Comparison of ENCODE assay signal across 1 cellular context in genomic region chr19:17467471-17468301, GRCh38.
TF ChIP-seq lines count a peak whose summit lies in the region.

No MANE protein-coding gene starts in this region.

TF ChIP-seq in A549, 52 proteins besides CTCF, POLR2A, EP300 and RAD21 (continued from another document):
- no peak for TF ChIP-seq HMGXB4 (CRISPR knock-in tag; IDR thresholded peaks at IDR 0.05; ENCODE audit: borderline replicate concordance)
- TF ChIP-seq NR3C1 (IDR thresholded peaks at IDR 0.05): no peak
- no peak for TF ChIP-seq HOXB13 (CRISPR knock-in tag; IDR thresholded peaks at IDR 0.05; ENCODE audit: low read depth)
- no peak for TF ChIP-seq JUN (IDR thresholded peaks at IDR 0.05)
- TF ChIP-seq SMC3 (IDR thresholded peaks at IDR 0.05): no peak
- TF ChIP-seq RFX5 (IDR thresholded peaks at IDR 0.05): no peak
- no peak for TF ChIP-seq MAX (IDR thresholded peaks at IDR 0.05)
- TF ChIP-seq RNF2 (IDR thresholded peaks at IDR 0.05; ENCODE audit: borderline replicate concordance, low read depth): no peak
- no peak for TF ChIP-seq CEBPB (IDR thresholded peaks at IDR 0.05)
